ENCODE assay signal across 1 cellular context in genomic region chr5:39394946-39395345, GRCh38.
TF ChIP-seq lines count a peak whose summit lies in the region.

No MANE protein-coding gene starts in this region.

TF ChIP-seq in HepG2, 621 proteins besides CTCF, POLR2A, EP300 and RAD21 (continued from another document):
- TF ChIP-seq ZNF180 (CRISPR knock-in tag; IDR thresholded peaks at IDR 0.05; ENCODE audit: borderline replicate concordance, low read depth) (no peak), LRRFIP1 (CRISPR knock-in tag; conservative IDR thresholded peaks at IDR 0.05) (no peak), AKNA (CRISPR knock-in tag; IDR thresholded peaks at IDR 0.05; ENCODE audit: borderline replicate concordance) (no peak), ZNF3 (CRISPR knock-in tag; IDR thresholded peaks at IDR 0.05) (no peak), ZBTB33 (CRISPR knock-in tag; IDR thresholded peaks at IDR 0.05) (no peak), ZHX2 (IDR thresholded peaks at IDR 0.05; ENCODE audit: low read depth) (no peak), ZHX2 (CRISPR knock-in tag; IDR thresholded peaks at IDR 0.05; ENCODE audit: borderline replicate concordance) (no peak), TFDP2 (CRISPR knock-in tag; IDR thresholded peaks at IDR 0.05) (no peak), RARA (CRISPR knock-in tag; IDR thresholded peaks at IDR 0.05) (no peak)
